Comparison of ENCODE assay signal across 1 cellular context in the genomic region with DNA sequence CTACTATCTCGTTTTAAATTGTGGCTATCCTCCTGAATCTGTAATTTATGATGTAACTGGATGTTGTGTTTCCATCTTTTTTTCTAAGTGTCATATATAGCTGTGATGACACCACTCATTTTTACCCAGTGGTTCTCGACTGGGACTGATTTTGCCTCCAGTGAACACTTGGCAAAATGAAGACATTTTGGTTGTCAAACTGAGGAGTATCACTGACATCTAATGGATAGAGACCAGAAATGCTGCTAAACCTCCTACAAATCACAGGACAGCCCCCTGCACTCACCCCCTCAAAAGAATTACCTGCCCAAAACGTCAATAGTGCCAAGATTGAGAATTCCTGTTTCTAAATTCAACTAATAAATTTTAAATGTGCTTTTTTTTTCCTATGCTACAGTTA.
TF ChIP-seq lines count a peak whose summit lies in the region.

No MANE protein-coding gene starts in this region.

TF ChIP-seq in HCT116, 20 proteins besides CTCF, POLR2A, EP300 and RAD21:
- TF ChIP-seq, protein P1, sequence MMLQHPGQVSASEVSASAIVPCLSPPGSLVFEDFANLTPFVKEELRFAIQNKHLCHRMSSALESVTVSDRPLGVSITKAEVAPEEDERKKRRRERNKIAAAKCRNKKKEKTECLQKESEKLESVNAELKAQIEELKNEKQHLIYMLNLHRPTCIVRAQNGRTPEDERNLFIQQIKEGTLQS (IDR thresholded peaks at IDR 0.05) = no peak
- TF ChIP-seq EGR1 (IDR thresholded peaks at IDR 0.05; ENCODE audit: low read depth) (no peak), CEBPB (IDR thresholded peaks at IDR 0.05; ENCODE audit: low read depth) (no peak), ELF1 (IDR thresholded peaks at IDR 0.05; ENCODE audit: borderline replicate concordance, low read depth) (no peak), FOSL1 (IDR thresholded peaks at IDR 0.05; ENCODE audit: low read depth) (no peak), SP1 (IDR thresholded peaks at IDR 0.05; ENCODE audit: low read depth) (no peak), POLR2AphosphoS5 (IDR thresholded peaks at IDR 0.05; ENCODE audit: low read depth, low read length) (no peak), ZNF274 (IDR thresholded peaks at IDR 0.05; ENCODE audit: low read depth, low read length) (no peak), TCF7L2 (IDR thresholded peaks at IDR 0.05; ENCODE audit: borderline replicate concordance, extremely low read depth, insufficient read depth, insufficient read length) (no peak), SRF (IDR thresholded peaks at IDR 0.05; ENCODE audit: low read depth) (no peak), EZH2 (IDR thresholded peaks at IDR 0.05) (no peak), CBX3 (IDR thresholded peaks at IDR 0.05; ENCODE audit: low read depth) (no peak), ZFX (IDR thresholded peaks at IDR 0.05) (no peak), YY1 (IDR thresholded peaks at IDR 0.05; ENCODE audit: extremely low read depth, insufficient replicate concordance, low read depth, low read length) (no peak), EZH2phosphoT487 (IDR thresholded peaks at IDR 0.05; ENCODE audit: borderline replicate concordance) (no peak)
- TF ChIP-seq, protein P2, sequence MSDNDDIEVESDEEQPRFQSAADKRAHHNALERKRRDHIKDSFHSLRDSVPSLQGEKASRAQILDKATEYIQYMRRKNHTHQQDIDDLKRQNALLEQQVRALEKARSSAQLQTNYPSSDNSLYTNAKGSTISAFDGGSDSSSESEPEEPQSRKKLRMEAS (IDR thresholded peaks at IDR 0.05) = no peak
